In the genomic region with DNA sequence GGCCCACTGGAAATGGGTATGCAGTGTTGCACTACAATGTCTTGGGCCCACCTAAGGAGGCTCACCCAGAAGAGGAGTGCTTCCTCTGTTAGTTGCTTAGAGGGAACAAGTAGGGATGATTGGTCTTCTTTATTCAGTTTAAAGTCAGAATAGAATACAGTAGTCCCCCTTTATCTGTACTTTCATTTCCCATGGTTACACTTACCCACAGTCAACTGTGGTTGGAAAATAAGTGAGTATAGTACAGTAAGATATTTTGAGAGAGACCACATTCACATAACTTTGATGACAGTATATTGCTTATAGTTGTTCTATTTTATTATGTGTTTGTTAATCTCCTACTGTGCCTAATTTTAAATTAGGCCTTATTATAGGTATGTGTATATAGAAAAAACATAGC, we compare ENCODE assay signal across 20 cellular contexts.
"Had no signal": no experiment of that assay in that cellular context is flagged by ENCODE, and none has a peak within 500 bp of the region (broad histone marks: within the 10 kb centered on the region; RNA-seq: fewer than 3 reads in every experiment).

No MANE protein-coding gene starts in this region.

- ATAC-seq: effector memory CD8-positive, alpha-beta T cell; left lobe of liver; natural killer cell; psoas muscle; right cardiac atrium had no signal

- DNase-seq: cortex of kidney; effector memory CD8-positive, alpha-beta T cell; head of caudate nucleus; kidney; natural killer cell; occipital lobe; ovary; posterior cingulate gyrus; psoas muscle; right cardiac atrium; sigmoid colon; stimulated activated CD4-positive, alpha-beta T cell treated with anti-CD3 and anti-CD28 coated beads, Interleukin-2, amount 100 ng/mL, for 24 hours; stimulated activated CD4-positive, alpha-beta T cell treated with anti-CD3 and anti-CD28 coated beads, Interleukin-4, amount 100 ng/mL, for 24 hours; stimulated activated naive CD4-positive, alpha-beta T cell; substantia nigra; testis; tibial artery had no signal

- H3K27ac Mint-ChIP-seq: effector memory CD8-positive, alpha-beta T cell; memory B cell; natural killer cell; type B pancreatic cell had no signal

- H3K9me3 Mint-ChIP-seq: effector memory CD8-positive, alpha-beta T cell; memory B cell; natural killer cell; type B pancreatic cell had no signal

- H3K27me3 Mint-ChIP-seq: type B pancreatic cell had no signal

- H3K36me3 Mint-ChIP-seq: memory B cell, natural killer cell, type B pancreatic cell had no signal

- H3K4me3 Mint-ChIP-seq: effector memory CD8-positive, alpha-beta T cell; memory B cell; natural killer cell; type B pancreatic cell had no signal
